23 cellular contexts compared by ENCODE assay signal in genomic region chr7:138249975-138250374, GRCh38.
DNase-seq lines count a peak whose midpoint lies in the region; ATAC-seq, FAIRE-seq and TF ChIP-seq lines count a peak whose summit lies in the region.
"Had no signal": no experiment of that assay in that cellular context is flagged by ENCODE, and none has a peak within 500 bp of the region (broad histone marks: within the 10 kb centered on the region; RNA-seq: fewer than 3 reads in every experiment).

No MANE protein-coding gene starts in this region.

- no peak overlapping the region for H4K5ac ChIP-seq in mesendoderm (ENCODE audit: low read length)

- H3K4me3 Mint-ChIP-seq in endodermal cell, result no peak overlapping the region
- H3K4me3 Mint-ChIP-seq: B cell; CD4-positive, alpha-beta T cell; CD8-positive, alpha-beta T cell had no signal

- intact Hi-C loops in K562 (cut with micrococcal nuclease), result loop anchor here (10.0 kb wide), 1 partner anchor 245 kb away; the partner anchor contains the start of gene CREB3L2
- intact Hi-C loops in cardiac septum (cut with DNase I), result no loop called here

- H2BK12ac ChIP-seq in trophoblast cell (ENCODE audit: low read length), result peak overlapping the region; percentile 97

- FAIRE-seq in K562 (lab: Jason Lieb, UNC), result no peak
- FAIRE-seq: D721Med, G401.6, GM12891, GM19239 had no signal

- peaks cover 6% of the 10 kb centered on the region for H3K36me3 Mint-ChIP-seq in endodermal cell (ENCODE audit: low read depth)
- H3K36me3 Mint-ChIP-seq: CD8-positive, alpha-beta T cell had no signal

- H2BK120ac ChIP-seq in mesendoderm (ENCODE audit: low read depth, low read length) (no peak overlapping the region), trophoblast cell (ENCODE audit: insufficient read depth, low read length, poor library complexity) (peak overlapping the region; percentile 47)

- no peak overlapping the region for H4K12ac ChIP-seq in trophoblast cell (ENCODE audit: low read depth, low read length)

- peaks cover 20% of the 10 kb centered on the region for H3K4me1 Mint-ChIP-seq in endodermal cell
- H3K4me1 Mint-ChIP-seq: B cell had no signal

- CTCF ChIA-PET in K562 (lab: Yijun Ruan, JAX; ENCODE audit: low intra/inter-chr PET ratio), result no interaction called here

- 25% methylated on average over 4 of the region's 4 CpGs for WGBS in K562 (ENCODE audit: insufficient coverage, low coverage, missing lambda C conversion rate)
- 88 to 95% methylated on average over 4 of the region's 4 CpGs for WGBS in endodermal cell (ENCODE audit: insufficient coverage in 1 of 2, insufficient read length in 1 of 2), 2 experiments
- no CpG with 5 or more reads among the region's 4 CpGs for WGBS in mesendoderm (ENCODE audit: extremely low coverage, insufficient coverage, low lambda C conversion rate)
- no CpG with 5 or more reads among the region's 4 CpGs for WGBS in trophoblast cell (ENCODE audit: extremely low coverage, insufficient coverage, insufficient read length)

- H3K18ac ChIP-seq in mesendoderm (ENCODE audit: low read length) (peak overlapping the region; percentile 86), trophoblast cell (ENCODE audit: low read length) (peak overlapping the region; percentile 49)

- H3K27me3 ChIP-seq in K562 (ENCODE audit: control insufficient read depth in 2 of 2, insufficient read depth in 2 of 2, low read length in 2 of 2) (no peaks in the 10 kb centered on the region), endodermal cell (ENCODE audit: control insufficient read depth, insufficient read depth, low read length, poor library complexity, severe bottlenecking) (no peaks in the 10 kb centered on the region), mesendoderm (ENCODE audit: insufficient read depth, low read length, poor library complexity) (no peaks in the 10 kb centered on the region), trophoblast cell (ENCODE audit: insufficient read depth, low read length) (no peaks in the 10 kb centered on the region)
- H3K27me3 ChIP-seq: BLaER1 treated with 17β-estradiol and CSF1 and Interleukin-3, amounts not matched to agents 10 nM and 100 nM had no signal

- H3K14ac ChIP-seq in trophoblast cell (ENCODE audit: low read length), result peak overlapping the region; percentile 77

- peaks cover 33% of the 10 kb centered on the region for H3K9me3 Mint-ChIP-seq in endodermal cell

- H3K4ac ChIP-seq in mesendoderm (ENCODE audit: low read depth, low read length) (peak overlapping the region; percentile 4), trophoblast cell (ENCODE audit: low read depth, low read length) (peak overlapping the region; percentile 15)

- DNase-seq in K562 (ENCODE audit: extremely low read depth in 1 of 4, low spot score in 3 of 4), result peak in 1 of 4 experiments; percentile 21
- no peak for DNase-seq in endodermal cell
- DNase-seq in mesendoderm, result peak; percentile 65
- DNase-seq in trophoblast cell, result no peak
- no peak for DNase-seq in HK-2 (ENCODE audit: unreplicated experiment)
- DNase-seq in Ammon's horn (ENCODE audit: low spot score), result no peak
- no peak for DNase-seq in cardiac septum (ENCODE audit: low spot score)
- DNase-seq in coronary artery (ENCODE audit: low spot score), result no peak
- DNase-seq: 8988T; ACHN; Caco-2; Calu3; CD4-positive, alpha-beta T cell; CD8-positive, alpha-beta T cell; DMS79 treated with DMSO at 0.1 percent for 48 hours; GF-D8 had no signal

- H3K4me3 ChIP-seq in K562 (no peak overlapping the region), endodermal cell (ENCODE audit: low read length) (peak overlapping the region; percentile 35), mesendoderm (ENCODE audit: low read length) (no peak overlapping the region), trophoblast cell (ENCODE audit: low read depth, low read length) (no peak overlapping the region), coronary artery (no peak overlapping the region)
- H3K4me3 ChIP-seq: BLaER1 treated with 17β-estradiol and CSF1 and Interleukin-3, amounts not matched to agents 10 nM and 100 nM had no signal

- no peaks in the 10 kb centered on the region for H3K9me1 ChIP-seq in K562 (ENCODE audit: control insufficient read depth, insufficient read depth, low read length)

- no peaks in the 10 kb centered on the region for H4K20me1 ChIP-seq in K562 (replicated peaks; ENCODE audit: control insufficient read depth, insufficient read depth, low read length)
- H4K20me1 ChIP-seq: BLaER1 treated with 17β-estradiol and CSF1 and Interleukin-3, amounts not matched to agents 10 nM and 100 nM had no signal

- no peak for TF ChIP-seq CTCF in K562 (IDR thresholded peaks at IDR 0.05 in 2 of 3, conservative IDR thresholded peaks at IDR 0.05 in 1 of 3; ENCODE audit: insufficient read depth in 2 of 3, low read depth in 1 of 3, low read length in 3 of 3)
- no peak for TF ChIP-seq CTCF in endodermal cell (conservative IDR thresholded peaks at IDR 0.05)
- TF ChIP-seq CTCF in coronary artery (IDR thresholded peaks at IDR 0.05), result no peak

- H3K9me3 ChIP-seq in K562 (replicated peaks; ENCODE audit: control insufficient read depth, insufficient read depth, low read depth, low read length), result peaks cover 6% of the 10 kb centered on the region
- peaks cover 42% of the 10 kb centered on the region for H3K9me3 ChIP-seq in endodermal cell (ENCODE audit: control insufficient read depth, low read length)
- H3K9me3 ChIP-seq in trophoblast cell (ENCODE audit: insufficient read depth, low read depth, low read length), result peaks cover 4% of the 10 kb centered on the region

- H2AK5ac ChIP-seq in mesendoderm (ENCODE audit: low read length) (no peak overlapping the region), trophoblast cell (ENCODE audit: low read length) (peak overlapping the region; percentile 73)

- TF ChIP-seq RAD21 in K562 (CRISPR knock-in tag; conservative IDR thresholded peaks at IDR 0.05 in 1 of 2, IDR thresholded peaks at IDR 0.05 in 1 of 2), result no peak

- no peak overlapping the region for H3K23ac ChIP-seq in mesendoderm (ENCODE audit: low read length)
- H3K23ac ChIP-seq in trophoblast cell (ENCODE audit: low read length), result no peak overlapping the region

- no peak overlapping the region for H2BK15ac ChIP-seq in mesendoderm (replicated peaks; ENCODE audit: low read depth)

- ATAC-seq in K562, result no peak
- ATAC-seq: CD8-positive, alpha-beta T cell had no signal

- no peak overlapping the region for H3K56ac ChIP-seq in mesendoderm (ENCODE audit: low read length)

- no peak overlapping the region; the same call in 1 of the 2 replicates for H3K4me2 ChIP-seq in K562 (ENCODE audit: insufficient read depth, low read length)
- H3K4me2 ChIP-seq in mesendoderm (ENCODE audit: low read length), result no peak overlapping the region
- H3K4me2 ChIP-seq in trophoblast cell (ENCODE audit: low read length), result no peak overlapping the region
- H3K4me2 ChIP-seq: BLaER1 treated with 17β-estradiol and CSF1 and Interleukin-3, amounts not matched to agents 10 nM and 100 nM had no signal

- H3K79me1 ChIP-seq in mesendoderm (ENCODE audit: low read length) (no peaks in the 10 kb centered on the region), trophoblast cell (ENCODE audit: low read length) (peaks cover 36% of the 10 kb centered on the region)

- in situ Hi-C loops in K562 (cut with MboI), result no loop called here

- no peak overlapping the region for H3K27ac Mint-ChIP-seq in endodermal cell
- H3K27ac Mint-ChIP-seq: B cell; CD4-positive, alpha-beta T cell; CD8-positive, alpha-beta T cell had no signal

- H2BK5ac ChIP-seq in mesendoderm (ENCODE audit: low read length) (no peak overlapping the region), trophoblast cell (ENCODE audit: low read depth, low read length, poor library complexity) (peak overlapping the region; percentile 68)

- H3K27me3 Mint-ChIP-seq in endodermal cell (ENCODE audit: insufficient read depth), result no peaks in the 10 kb centered on the region
- H3K27me3 Mint-ChIP-seq: B cell; CD4-positive, alpha-beta T cell had no signal

- H3K36me3 ChIP-seq in K562 (ENCODE audit: control insufficient read depth, insufficient read depth, low read length), result no peaks in the 10 kb centered on the region
- H3K36me3 ChIP-seq in endodermal cell (ENCODE audit: control insufficient read depth, insufficient read depth, low read length), result no peaks in the 10 kb centered on the region
- H3K36me3 ChIP-seq in mesendoderm (ENCODE audit: control insufficient read depth, insufficient read depth, low read length), result no peaks in the 10 kb centered on the region
- no peaks in the 10 kb centered on the region for H3K36me3 ChIP-seq in trophoblast cell (ENCODE audit: control insufficient read depth in 1 of 2, insufficient read depth in 2 of 2, low read length in 2 of 2)
- H3K36me3 ChIP-seq: BLaER1 treated with 17β-estradiol and CSF1 and Interleukin-3, amounts not matched to agents 10 nM and 100 nM had no signal

- H3K4me1 ChIP-seq in K562 (replicated peaks in 1 of 2; ENCODE audit: control insufficient read depth in 2 of 2, insufficient read depth in 2 of 2, low read length in 2 of 2), result peaks cover 0 to 8% of the 10 kb centered on the region in 2 experiments; a peak in 2 of 5 replicates
- peaks cover 10% of the 10 kb centered on the region for H3K4me1 ChIP-seq in endodermal cell (ENCODE audit: control insufficient read depth, insufficient read depth, low read length)
- no peaks in the 10 kb centered on the region for H3K4me1 ChIP-seq in mesendoderm (ENCODE audit: control insufficient read depth, low read depth, low read length)
- peaks cover 4 to 10% of the 10 kb centered on the region in 2 experiments for H3K4me1 ChIP-seq in trophoblast cell (ENCODE audit: control insufficient read depth in 1 of 2, insufficient read depth in 2 of 2, low read length in 2 of 2)
- H3K4me1 ChIP-seq: Caco-2 had no signal

- POLR2A ChIA-PET in K562 (lab: Yijun Ruan, JAX), result no interaction called here

- H2AFZ ChIP-seq in K562 (ENCODE audit: low read depth, low read length) (no peak overlapping the region), trophoblast cell (ENCODE audit: insufficient read depth, low read length, poor library complexity) (no peak overlapping the region)

- TF ChIP-seq EP300 in K562 (IDR thresholded peaks at IDR 0.05; ENCODE audit: low read length), result peak; percentile 38; the same call in 1 of the 2 replicates

- H4K8ac ChIP-seq in mesendoderm (ENCODE audit: low read depth, low read length) (no peak overlapping the region), trophoblast cell (ENCODE audit: low read depth, low read length) (peak overlapping the region; percentile 53)

- H4K91ac ChIP-seq in trophoblast cell (ENCODE audit: low read depth, low read length), result peak overlapping the region; percentile 90

- BruUV-seq in K562 (replicated peaks; lab: Mats Ljungman, UMichigan), result no TSS peak

- TF ChIP-seq POLR2A in K562 (conservative IDR thresholded peaks at IDR 0.05), result no peak

- H3K9ac ChIP-seq in K562 (ENCODE audit: insufficient read depth in 1 of 2, low read depth in 2 of 2, low read length in 2 of 2) (no peak overlapping the region), endodermal cell (ENCODE audit: extremely low read depth, low read length, poor library complexity, severe bottlenecking) (no peak overlapping the region), mesendoderm (ENCODE audit: low read length) (no peak overlapping the region), trophoblast cell (ENCODE audit: low read length) (no peak overlapping the region)
- H3K9ac ChIP-seq: BLaER1 treated with 17β-estradiol and CSF1 and Interleukin-3, amounts not matched to agents 10 nM and 100 nM had no signal

- H3K79me2 ChIP-seq in K562 (ENCODE audit: control insufficient read depth, insufficient read depth, low read length) (no peaks in the 10 kb centered on the region), mesendoderm (ENCODE audit: control insufficient read depth, insufficient read depth, low read length) (no peaks in the 10 kb centered on the region), trophoblast cell (ENCODE audit: control insufficient read depth, insufficient read depth, low read length, poor library complexity) (peaks cover 2% of the 10 kb centered on the region)

- H3K27ac ChIP-seq in K562 (ENCODE audit: extremely low read depth, low read depth, low read length), result no peak overlapping the region
- H3K27ac ChIP-seq in endodermal cell (ENCODE audit: low read depth, low read length), result no peak overlapping the region
- peak overlapping the region; percentile 64 for H3K27ac ChIP-seq in mesendoderm (ENCODE audit: low read depth, low read length)
- no peak overlapping the region for H3K27ac ChIP-seq in trophoblast cell (ENCODE audit: low read depth, low read length)
- no peak overlapping the region for H3K27ac ChIP-seq in coronary artery
- H3K27ac ChIP-seq: BLaER1 treated with 17β-estradiol and CSF1 and Interleukin-3, amounts not matched to agents 10 nM and 100 nM; C4-2B had no signal
